ENCODE assay signal across 19 cellular contexts in the genomic region with DNA sequence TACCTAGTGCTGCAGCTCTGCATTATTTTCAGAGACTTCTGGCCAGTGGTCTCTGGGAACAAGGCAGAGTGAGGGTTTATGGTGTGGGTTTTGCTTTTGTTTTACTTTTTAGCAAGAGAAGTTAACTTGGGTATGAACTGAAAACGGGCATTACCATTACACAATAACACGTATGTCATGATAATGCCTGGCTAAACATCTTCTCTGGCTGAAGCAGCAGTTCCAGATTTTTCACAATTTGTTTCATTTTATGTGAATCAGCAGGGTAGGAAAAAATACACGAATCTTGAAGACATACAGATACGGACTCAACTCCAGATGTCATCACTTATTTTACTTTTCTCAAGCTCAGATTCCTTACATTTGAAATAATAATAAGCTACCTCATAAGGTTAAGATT.
"Had no signal": no experiment of that assay in that cellular context is flagged by ENCODE, and none has a peak within 500 bp of the region (broad histone marks: within the 10 kb centered on the region; RNA-seq: fewer than 3 reads in every experiment).

No MANE protein-coding gene starts in this region.

- H3K4me3 ChIP-seq: colonic mucosa, ovary, stomach, testis had no signal

- H3K9me3 ChIP-seq: colonic mucosa, ovary, stomach, testis had no signal

- H3K27me3 ChIP-seq: colonic mucosa, ovary, stomach, testis had no signal

- H3K36me3 Mint-ChIP-seq: WTC11 had no signal

- H3K27ac Mint-ChIP-seq: activated CD8-positive, alpha-beta T cell treated with anti-CD3 and anti-CD28 coated beads, Interleukin-2, amount 10 ng/mL, durations not matched to agents 7 days and 5 days; activated naive CD4-positive, alpha-beta T cell treated with anti-CD3 and anti-CD28 coated beads, Interleukin-2, amount 50 U/mL, for 24 hours; nephron progenitor cell; WTC11 had no signal

- DNase-seq: activated CD4-positive, alpha-beta T cell treated with anti-CD3 and anti-CD28 coated beads for 4 hours; activated CD8-positive, alpha-beta memory T cell treated with anti-CD3 and anti-CD28 coated beads, Interleukin-2, amount 50 U/mL, for 4 hours; activated CD8-positive, alpha-beta T cell treated with anti-CD3 and anti-CD28 coated beads, Interleukin-2, amount 10 ng/mL, durations not matched to agents 7 days and 5 days; activated effector memory CD4-positive, alpha-beta T cell treated with anti-CD3 and anti-CD28 coated beads, Interleukin-2, amount 50 U/mL, for 16 hours; activated T-cell treated with anti-CD3 and anti-CD28 coated beads, Interleukin-2, amount 50 U/mL, for 48 hours; amniotic stem cell; caudate nucleus; colonic mucosa; kidney glomerular epithelial cell; mesendoderm; nephron progenitor cell; ovary; stimulated activated CD4-positive, alpha-beta T cell treated with anti-CD3 and anti-CD28 coated beads, Interleukin-12 subunit alpha, Interleukin-12 subunit beta, amount 100 ng/mL, for 4 hours; stimulated activated CD4-positive, alpha-beta T cell treated with anti-CD3 and anti-CD28 coated beads, Interleukin-2, amount 100 ng/mL, for 24 hours; stomach; T-helper 2 cell; testis had no signal

- H3K27ac ChIP-seq: colonic mucosa, ovary, stomach, testis had no signal

- H3K27me3 Mint-ChIP-seq: activated naive CD4-positive, alpha-beta T cell treated with anti-CD3 and anti-CD28 coated beads, Interleukin-2, amount 50 U/mL, for 24 hours had no signal

- H3K9me3 Mint-ChIP-seq: activated naive CD4-positive, alpha-beta T cell treated with anti-CD3 and anti-CD28 coated beads, Interleukin-2, amount 50 U/mL, for 24 hours; nephron progenitor cell; WTC11 had no signal

- H3K4me3 Mint-ChIP-seq: activated CD8-positive, alpha-beta T cell treated with anti-CD3 and anti-CD28 coated beads, Interleukin-2, amount 10 ng/mL, durations not matched to agents 7 days and 5 days; activated naive CD4-positive, alpha-beta T cell treated with anti-CD3 and anti-CD28 coated beads, Interleukin-2, amount 50 U/mL, for 24 hours; nephron progenitor cell; WTC11 had no signal

- H3K36me3 ChIP-seq: colonic mucosa, ovary, stomach had no signal
